In the genomic region with DNA sequence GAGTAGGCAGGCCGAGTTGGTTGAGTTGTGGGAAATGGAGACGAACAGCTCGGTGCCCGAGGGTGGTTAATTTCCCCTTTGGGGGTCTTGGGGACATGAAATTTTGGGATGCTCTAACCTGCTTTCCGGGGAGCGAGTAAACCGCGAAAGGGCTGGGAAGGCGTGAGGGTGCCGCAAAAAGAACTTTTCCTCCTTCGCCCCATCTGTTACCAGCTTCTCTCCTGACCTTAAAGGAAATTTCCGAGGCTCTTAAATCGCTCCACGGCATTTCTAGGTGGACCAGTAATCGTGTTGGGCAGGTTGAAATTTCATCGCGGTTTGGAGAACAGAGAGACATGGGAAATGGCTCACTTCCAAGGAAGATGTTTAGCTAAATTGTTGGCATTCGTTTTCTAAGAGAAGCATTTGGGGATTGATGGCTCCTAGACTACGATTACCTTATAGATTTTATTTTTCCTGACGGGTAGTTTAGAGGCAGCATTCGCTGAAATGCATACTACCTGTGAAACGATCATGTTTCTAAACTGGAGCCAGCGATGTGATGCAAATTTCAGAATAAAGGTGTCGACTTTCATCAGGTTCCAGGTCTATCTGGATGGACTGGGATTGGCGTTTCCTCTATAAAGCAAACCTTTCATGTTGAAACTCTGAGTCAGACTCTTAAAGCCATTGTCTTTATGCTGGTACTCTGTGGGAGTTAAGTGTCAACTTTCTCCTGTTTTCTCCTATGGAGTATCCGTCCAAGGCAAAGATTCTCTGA, we compare ENCODE assay signal across 8 cellular contexts. TPM values are rescaled to one million over a fixed set of nuclear protein-coding genes. Genes with fewer than 3 reads are reported as not detected.
A peak's percentile ranks its signal among the peaks of the same experiment; 100 is the strongest.
DNase-seq lines count a peak whose midpoint lies in the region; ATAC-seq, FAIRE-seq and TF ChIP-seq lines count a peak whose summit lies in the region.

No MANE protein-coding gene starts in this region.

- no peak for FAIRE-seq in D721Med (lab: Jason Lieb, UNC)

- DNase-seq in Daoy (ENCODE audit: low read depth) (peak; percentile 70), LNCaP clone FGC (ENCODE audit: low read depth) (peak; percentile 61), SW480 (ENCODE audit: low spot score) (peak; percentile 93), epithelial cell of prostate (ENCODE audit: low read depth, low spot score) (peak; percentile 70), myocyte (ENCODE audit: low read depth) (peak; percentile 28), D721Med (ENCODE audit: insufficient read length, low spot score) (no peak)
- DNase-seq in effector CD4-positive, alpha-beta T cell, result no peak

- no peak for ATAC-seq in GM19467 (IDR thresholded peaks at IDR 0.05; ENCODE audit: unreplicated experiment)

- TF ChIP-seq CTCF in LNCaP clone FGC (IDR thresholded peaks at IDR 0.05; ENCODE audit: control insufficient read depth, extremely low read depth, insufficient read depth) (no peak), D721Med (IDR thresholded peaks at IDR 0.05; ENCODE audit: insufficient read depth, missing control alignments) (no peak)

- H3K4me3 ChIP-seq in LNCaP clone FGC (ENCODE audit: low read depth, low read length), result peak overlapping the region; percentile 84

- peak overlapping the region; percentile 99 for H3K27ac ChIP-seq in epithelial cell of prostate

RNA-seq across cellular contexts. Expression of a gene that starts 1.5 kb away (rescaled TPM):
- 9.3 and 20.1 TPM in 2 replicates for total RNA-seq in Daoy (2014; rRNA removed; shearing (Covaris generic))
- 15.0 and 16.2 TPM in 2 replicates for total RNA-seq in myocyte
- 53.0 TPM for polyA plus RNA-seq in myocyte (2012)

Comparison
In these comparisons a context has a peak if more than half of its experiments do, and no peak if none do; other contexts are left out.
1. DNase-seq: peak in Daoy (single experiment), LNCaP clone FGC (single experiment), SW480 (single experiment), epithelial cell of prostate (single experiment) and myocyte (single experiment); none in D721Med (single experiment) and effector CD4-positive, alpha-beta T cell (single experiment).